ENCODE assay signal across 2 cellular contexts in the genomic region with DNA sequence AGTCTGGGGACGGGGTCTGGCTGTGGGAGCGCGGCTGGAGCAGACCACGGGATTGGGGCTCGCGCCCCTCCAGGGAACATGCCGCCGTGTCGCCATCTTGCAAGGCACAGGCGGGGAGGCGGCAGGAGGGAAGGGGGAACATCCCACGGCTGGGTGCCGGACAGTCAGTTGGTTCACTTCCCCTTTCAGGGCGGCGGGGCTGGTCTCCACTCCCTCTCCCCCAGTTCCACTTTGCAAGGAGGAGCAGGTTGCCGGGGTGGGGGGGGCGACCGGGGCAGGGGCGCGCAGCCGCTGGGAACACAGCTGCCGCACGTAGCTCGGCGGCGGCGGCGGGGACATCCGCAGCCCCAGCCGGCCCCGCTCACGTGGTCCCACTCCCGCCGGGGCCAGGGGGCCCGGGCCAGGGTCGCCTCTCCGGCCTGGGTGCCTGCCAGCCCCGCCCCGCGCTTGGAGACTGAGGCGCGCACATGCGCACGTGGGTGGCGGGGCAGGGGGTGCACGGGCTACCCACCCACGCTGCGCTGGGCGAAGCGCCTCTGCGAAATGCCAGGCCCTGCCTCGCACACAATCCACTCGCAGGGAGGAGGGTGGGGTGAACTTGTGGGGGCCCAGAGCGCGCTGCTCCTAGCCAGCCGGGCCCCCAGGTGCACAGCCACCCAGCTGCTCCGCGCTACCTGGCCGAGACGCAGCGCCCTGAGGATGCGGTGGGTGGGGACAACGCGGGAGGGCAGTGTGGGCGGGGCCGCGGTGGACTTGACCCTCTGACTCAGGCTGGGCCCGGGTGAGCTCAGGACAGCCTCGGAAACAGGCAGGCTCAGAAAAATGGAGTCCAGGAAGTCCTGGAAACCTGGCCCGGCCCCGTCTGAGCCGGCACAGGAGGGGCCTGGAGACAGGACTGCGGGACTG.
A peak's percentile ranks its signal among the peaks of the same experiment; 100 is the strongest.
TF ChIP-seq lines count a peak whose summit lies in the region.

No MANE protein-coding gene starts in this region.

TF ChIP-seq in IMR-90, 13 proteins besides CTCF, POLR2A, EP300 and RAD21:
- peak; percentile 29; the same call in 1 of the 2 replicates for TF ChIP-seq BHLHE40 (IDR thresholded peaks at IDR 0.05; ENCODE audit: low read depth, low read length)
- TF ChIP-seq, protein P1, sequence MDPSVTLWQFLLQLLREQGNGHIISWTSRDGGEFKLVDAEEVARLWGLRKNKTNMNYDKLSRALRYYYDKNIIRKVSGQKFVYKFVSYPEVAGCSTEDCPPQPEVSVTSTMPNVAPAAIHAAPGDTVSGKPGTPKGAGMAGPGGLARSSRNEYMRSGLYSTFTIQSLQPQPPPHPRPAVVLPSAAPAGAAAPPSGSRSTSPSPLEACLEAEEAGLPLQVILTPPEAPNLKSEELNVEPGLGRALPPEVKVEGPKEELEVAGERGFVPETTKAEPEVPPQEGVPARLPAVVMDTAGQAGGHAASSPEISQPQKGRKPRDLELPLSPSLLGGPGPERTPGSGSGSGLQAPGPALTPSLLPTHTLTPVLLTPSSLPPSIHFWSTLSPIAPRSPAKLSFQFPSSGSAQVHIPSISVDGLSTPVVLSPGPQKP (IDR thresholded peaks at IDR 0.05; ENCODE audit: borderline replicate concordance, low read depth, low read length), result no peak
- TF ChIP-seq SMC3 (IDR thresholded peaks at IDR 0.05; ENCODE audit: low read depth, low read length), result no peak
- TF ChIP-seq MAZ (IDR thresholded peaks at IDR 0.05; ENCODE audit: borderline replicate concordance, low read depth, low read length), result peak; percentile 17; the same call in 1 of the 2 replicates
- TF ChIP-seq, protein P2, sequence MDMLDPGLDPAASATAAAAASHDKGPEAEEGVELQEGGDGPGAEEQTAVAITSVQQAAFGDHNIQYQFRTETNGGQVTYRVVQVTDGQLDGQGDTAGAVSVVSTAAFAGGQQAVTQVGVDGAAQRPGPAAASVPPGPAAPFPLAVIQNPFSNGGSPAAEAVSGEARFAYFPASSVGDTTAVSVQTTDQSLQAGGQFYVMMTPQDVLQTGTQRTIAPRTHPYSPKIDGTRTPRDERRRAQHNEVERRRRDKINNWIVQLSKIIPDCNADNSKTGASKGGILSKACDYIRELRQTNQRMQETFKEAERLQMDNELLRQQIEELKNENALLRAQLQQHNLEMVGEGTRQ (IDR thresholded peaks at IDR 0.05; ENCODE audit: low read depth, low read length), result 0 out of 2 replicates have a peak, but pooled peaks have one; percentile 4
TF ChIP-seq in IMR-90: peak in this region for 3.

TF ChIP-seq in WTC11, 78 proteins besides CTCF, POLR2A, EP300 and RAD21:
- TF ChIP-seq ELF4 (CRISPR knock-in tag; IDR thresholded peaks at IDR 0.05; ENCODE audit: low read depth), result no peak
- TF ChIP-seq KAT7 (CRISPR knock-in tag; IDR thresholded peaks at IDR 0.05; ENCODE audit: borderline replicate concordance), result 0 out of 2 replicates have a peak, but pooled peaks have one; percentile 58
- no peak for TF ChIP-seq TEAD4 (CRISPR knock-in tag; IDR thresholded peaks at IDR 0.05)
- no peak for TF ChIP-seq OVOL2 (CRISPR knock-in tag; IDR thresholded peaks at IDR 0.05; ENCODE audit: borderline replicate concordance)
- TF ChIP-seq, protein P3, sequence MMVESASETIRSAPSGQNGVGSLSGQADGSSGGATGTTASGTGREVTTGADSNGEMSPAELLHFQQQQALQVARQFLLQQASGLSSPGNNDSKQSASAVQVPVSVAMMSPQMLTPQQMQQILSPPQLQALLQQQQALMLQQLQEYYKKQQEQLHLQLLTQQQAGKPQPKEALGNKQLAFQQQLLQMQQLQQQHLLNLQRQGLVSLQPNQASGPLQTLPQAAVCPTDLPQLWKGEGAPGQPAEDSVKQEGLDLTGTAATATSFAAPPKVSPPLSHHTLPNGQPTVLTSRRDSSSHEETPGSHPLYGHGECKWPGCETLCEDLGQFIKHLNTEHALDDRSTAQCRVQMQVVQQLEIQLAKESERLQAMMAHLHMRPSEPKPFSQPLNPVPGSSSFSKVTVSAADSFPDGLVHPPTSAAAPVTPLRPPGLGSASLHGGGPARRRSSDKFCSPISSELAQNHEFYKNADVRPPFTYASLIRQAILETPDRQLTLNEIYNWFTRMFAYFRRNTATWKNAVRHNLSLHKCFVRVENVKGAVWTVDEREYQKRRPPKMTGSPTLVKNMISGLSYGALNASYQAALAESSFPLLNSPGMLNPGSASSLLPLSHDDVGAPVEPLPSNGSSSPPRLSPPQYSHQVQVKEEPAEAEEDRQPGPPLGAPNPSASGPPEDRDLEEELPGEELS (CRISPR knock-in tag; IDR thresholded peaks at IDR 0.05), result no peak
- TF ChIP-seq, protein P4, sequence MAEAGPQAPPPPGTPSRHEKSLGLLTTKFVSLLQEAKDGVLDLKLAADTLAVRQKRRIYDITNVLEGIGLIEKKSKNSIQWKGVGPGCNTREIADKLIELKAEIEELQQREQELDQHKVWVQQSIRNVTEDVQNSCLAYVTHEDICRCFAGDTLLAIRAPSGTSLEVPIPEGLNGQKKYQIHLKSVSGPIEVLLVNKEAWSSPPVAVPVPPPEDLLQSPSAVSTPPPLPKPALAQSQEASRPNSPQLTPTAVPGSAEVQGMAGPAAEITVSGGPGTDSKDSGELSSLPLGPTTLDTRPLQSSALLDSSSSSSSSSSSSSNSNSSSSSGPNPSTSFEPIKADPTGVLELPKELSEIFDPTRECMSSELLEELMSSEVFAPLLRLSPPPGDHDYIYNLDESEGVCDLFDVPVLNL (CRISPR knock-in tag; IDR thresholded peaks at IDR 0.05; ENCODE audit: borderline replicate concordance, low read depth), result no peak
- TF ChIP-seq NFE2L1 (CRISPR knock-in tag; IDR thresholded peaks at IDR 0.05), result no peak
- TF ChIP-seq, protein P5, sequence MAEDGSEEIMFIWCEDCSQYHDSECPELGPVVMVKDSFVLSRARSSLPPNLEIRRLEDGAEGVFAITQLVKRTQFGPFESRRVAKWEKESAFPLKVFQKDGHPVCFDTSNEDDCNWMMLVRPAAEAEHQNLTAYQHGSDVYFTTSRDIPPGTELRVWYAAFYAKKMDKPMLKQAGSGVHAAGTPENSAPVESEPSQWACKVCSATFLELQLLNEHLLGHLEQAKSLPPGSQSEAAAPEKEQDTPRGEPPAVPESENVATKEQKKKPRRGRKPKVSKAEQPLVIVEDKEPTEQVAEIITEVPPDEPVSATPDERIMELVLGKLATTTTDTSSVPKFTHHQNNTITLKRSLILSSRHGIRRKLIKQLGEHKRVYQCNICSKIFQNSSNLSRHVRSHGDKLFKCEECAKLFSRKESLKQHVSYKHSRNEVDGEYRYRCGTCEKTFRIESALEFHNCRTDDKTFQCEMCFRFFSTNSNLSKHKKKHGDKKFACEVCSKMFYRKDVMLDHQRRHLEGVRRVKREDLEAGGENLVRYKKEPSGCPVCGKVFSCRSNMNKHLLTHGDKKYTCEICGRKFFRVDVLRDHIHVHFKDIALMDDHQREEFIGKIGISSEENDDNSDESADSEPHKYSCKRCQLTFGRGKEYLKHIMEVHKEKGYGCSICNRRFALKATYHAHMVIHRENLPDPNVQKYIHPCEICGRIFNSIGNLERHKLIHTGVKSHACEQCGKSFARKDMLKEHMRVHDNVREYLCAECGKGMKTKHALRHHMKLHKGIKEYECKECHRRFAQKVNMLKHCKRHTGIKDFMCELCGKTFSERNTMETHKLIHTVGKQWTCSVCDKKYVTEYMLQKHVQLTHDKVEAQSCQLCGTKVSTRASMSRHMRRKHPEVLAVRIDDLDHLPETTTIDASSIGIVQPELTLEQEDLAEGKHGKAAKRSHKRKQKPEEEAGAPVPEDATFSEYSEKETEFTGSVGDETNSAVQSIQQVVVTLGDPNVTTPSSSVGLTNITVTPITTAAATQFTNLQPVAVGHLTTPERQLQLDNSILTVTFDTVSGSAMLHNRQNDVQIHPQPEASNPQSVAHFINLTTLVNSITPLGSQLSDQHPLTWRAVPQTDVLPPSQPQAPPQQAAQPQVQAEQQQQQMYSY (CRISPR knock-in tag; IDR thresholded peaks at IDR 0.05), result peak; percentile 63
- TF ChIP-seq, protein P6, sequence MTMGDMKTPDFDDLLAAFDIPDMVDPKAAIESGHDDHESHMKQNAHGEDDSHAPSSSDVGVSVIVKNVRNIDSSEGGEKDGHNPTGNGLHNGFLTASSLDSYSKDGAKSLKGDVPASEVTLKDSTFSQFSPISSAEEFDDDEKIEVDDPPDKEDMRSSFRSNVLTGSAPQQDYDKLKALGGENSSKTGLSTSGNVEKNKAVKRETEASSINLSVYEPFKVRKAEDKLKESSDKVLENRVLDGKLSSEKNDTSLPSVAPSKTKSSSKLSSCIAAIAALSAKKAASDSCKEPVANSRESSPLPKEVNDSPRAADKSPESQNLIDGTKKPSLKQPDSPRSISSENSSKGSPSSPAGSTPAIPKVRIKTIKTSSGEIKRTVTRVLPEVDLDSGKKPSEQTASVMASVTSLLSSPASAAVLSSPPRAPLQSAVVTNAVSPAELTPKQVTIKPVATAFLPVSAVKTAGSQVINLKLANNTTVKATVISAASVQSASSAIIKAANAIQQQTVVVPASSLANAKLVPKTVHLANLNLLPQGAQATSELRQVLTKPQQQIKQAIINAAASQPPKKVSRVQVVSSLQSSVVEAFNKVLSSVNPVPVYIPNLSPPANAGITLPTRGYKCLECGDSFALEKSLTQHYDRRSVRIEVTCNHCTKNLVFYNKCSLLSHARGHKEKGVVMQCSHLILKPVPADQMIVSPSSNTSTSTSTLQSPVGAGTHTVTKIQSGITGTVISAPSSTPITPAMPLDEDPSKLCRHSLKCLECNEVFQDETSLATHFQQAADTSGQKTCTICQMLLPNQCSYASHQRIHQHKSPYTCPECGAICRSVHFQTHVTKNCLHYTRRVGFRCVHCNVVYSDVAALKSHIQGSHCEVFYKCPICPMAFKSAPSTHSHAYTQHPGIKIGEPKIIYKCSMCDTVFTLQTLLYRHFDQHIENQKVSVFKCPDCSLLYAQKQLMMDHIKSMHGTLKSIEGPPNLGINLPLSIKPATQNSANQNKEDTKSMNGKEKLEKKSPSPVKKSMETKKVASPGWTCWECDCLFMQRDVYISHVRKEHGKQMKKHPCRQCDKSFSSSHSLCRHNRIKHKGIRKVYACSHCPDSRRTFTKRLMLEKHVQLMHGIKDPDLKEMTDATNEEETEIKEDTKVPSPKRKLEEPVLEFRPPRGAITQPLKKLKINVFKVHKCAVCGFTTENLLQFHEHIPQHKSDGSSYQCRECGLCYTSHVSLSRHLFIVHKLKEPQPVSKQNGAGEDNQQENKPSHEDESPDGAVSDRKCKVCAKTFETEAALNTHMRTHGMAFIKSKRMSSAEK (CRISPR knock-in tag; IDR thresholded peaks at IDR 0.05; ENCODE audit: borderline replicate concordance), result no peak
- TF ChIP-seq NFATC4 (CRISPR knock-in tag; IDR thresholded peaks at IDR 0.05), result no peak
- TF ChIP-seq ZNF219 (CRISPR knock-in tag; IDR thresholded peaks at IDR 0.05; ENCODE audit: borderline replicate concordance), result no peak
- TF ChIP-seq, protein P7, sequence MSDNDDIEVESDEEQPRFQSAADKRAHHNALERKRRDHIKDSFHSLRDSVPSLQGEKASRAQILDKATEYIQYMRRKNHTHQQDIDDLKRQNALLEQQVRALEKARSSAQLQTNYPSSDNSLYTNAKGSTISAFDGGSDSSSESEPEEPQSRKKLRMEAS (CRISPR knock-in tag; IDR thresholded peaks at IDR 0.05), result no peak
- TF ChIP-seq, protein P8, sequence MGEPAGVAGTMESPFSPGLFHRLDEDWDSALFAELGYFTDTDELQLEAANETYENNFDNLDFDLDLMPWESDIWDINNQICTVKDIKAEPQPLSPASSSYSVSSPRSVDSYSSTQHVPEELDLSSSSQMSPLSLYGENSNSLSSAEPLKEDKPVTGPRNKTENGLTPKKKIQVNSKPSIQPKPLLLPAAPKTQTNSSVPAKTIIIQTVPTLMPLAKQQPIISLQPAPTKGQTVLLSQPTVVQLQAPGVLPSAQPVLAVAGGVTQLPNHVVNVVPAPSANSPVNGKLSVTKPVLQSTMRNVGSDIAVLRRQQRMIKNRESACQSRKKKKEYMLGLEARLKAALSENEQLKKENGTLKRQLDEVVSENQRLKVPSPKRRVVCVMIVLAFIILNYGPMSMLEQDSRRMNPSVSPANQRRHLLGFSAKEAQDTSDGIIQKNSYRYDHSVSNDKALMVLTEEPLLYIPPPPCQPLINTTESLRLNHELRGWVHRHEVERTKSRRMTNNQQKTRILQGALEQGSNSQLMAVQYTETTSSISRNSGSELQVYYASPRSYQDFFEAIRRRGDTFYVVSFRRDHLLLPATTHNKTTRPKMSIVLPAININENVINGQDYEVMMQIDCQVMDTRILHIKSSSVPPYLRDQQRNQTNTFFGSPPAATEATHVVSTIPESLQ (CRISPR knock-in tag; IDR thresholded peaks at IDR 0.05), result no peak
- TF ChIP-seq, protein P2 (CRISPR knock-in tag; IDR thresholded peaks at IDR 0.05), result peak; percentile 62; the same call in 1 of the 2 replicates
- TF ChIP-seq PRRX2 (CRISPR knock-in tag; IDR thresholded peaks at IDR 0.05), result no peak
- 0 out of 2 replicates have a peak, but pooled peaks have one; percentile 24 for TF ChIP-seq SP1 (CRISPR knock-in tag; conservative IDR thresholded peaks at IDR 0.05)
- no peak for TF ChIP-seq ZNF138 (CRISPR knock-in tag; conservative IDR thresholded peaks at IDR 0.05)
- TF ChIP-seq FOXK1 (CRISPR knock-in tag; IDR thresholded peaks at IDR 0.05), result no peak
- TF ChIP-seq, protein P9, sequence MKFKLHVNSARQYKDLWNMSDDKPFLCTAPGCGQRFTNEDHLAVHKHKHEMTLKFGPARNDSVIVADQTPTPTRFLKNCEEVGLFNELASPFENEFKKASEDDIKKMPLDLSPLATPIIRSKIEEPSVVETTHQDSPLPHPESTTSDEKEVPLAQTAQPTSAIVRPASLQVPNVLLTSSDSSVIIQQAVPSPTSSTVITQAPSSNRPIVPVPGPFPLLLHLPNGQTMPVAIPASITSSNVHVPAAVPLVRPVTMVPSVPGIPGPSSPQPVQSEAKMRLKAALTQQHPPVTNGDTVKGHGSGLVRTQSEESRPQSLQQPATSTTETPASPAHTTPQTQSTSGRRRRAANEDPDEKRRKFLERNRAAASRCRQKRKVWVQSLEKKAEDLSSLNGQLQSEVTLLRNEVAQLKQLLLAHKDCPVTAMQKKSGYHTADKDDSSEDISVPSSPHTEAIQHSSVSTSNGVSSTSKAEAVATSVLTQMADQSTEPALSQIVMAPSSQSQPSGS (CRISPR knock-in tag; IDR thresholded peaks at IDR 0.05; ENCODE audit: borderline replicate concordance, low read depth), result no peak
- TF ChIP-seq ESRRA (CRISPR knock-in tag; IDR thresholded peaks at IDR 0.05; ENCODE audit: borderline replicate concordance), result no peak
- peak; percentile 48; the same call in 1 of the 2 replicates for TF ChIP-seq RELA (CRISPR knock-in tag; IDR thresholded peaks at IDR 0.05; ENCODE audit: borderline replicate concordance)
- TF ChIP-seq FOXP1 (CRISPR knock-in tag; IDR thresholded peaks at IDR 0.05; ENCODE audit: borderline replicate concordance), result no peak
TF ChIP-seq in WTC11: peak in this region for 5.
